8 cellular contexts compared by ENCODE assay signal in the genomic region with DNA sequence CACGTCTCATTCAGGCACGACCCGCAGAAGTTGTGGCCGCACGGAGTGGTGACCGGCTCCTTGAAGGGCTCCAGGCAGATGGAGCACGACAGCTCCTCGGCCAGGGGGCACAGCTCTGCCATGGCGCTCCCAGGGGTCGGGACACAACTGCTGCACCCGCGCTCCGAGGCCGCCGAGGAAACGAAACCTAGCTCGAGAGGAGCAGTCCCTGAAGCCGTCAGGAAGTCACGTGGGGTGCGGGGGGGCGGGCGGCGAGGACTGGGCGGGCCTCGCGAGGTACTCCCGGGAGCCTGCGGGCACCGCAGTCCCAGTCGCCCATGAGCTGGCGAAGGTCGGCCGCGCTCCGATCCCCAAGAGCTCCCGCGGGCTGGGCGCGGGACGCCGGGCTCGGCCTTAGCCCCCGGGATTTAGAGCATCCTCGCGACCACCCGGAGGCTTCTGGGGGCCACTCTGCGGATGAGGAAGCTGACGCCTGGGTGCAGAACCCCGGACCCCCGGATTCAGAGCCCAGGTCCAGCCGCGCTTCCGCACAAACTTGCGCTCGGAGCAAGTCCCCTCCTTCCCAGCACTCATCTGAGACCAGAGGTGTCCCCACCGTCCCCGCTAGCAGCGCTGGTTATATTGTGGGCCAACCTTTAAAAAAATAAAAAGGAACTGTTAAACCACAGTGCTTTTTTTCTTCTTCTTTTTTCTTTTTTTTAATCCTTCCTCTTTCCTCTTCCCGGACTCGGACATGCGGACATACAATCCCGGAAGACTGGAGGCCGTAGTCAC. TPM values are rescaled to one million over a fixed set of nuclear protein-coding genes. Genes with fewer than 3 reads are reported as not detected.
DNase-seq lines count a peak whose midpoint lies in the region; ATAC-seq lines count a peak whose summit lies in the region.

Gene TRIM25 (minus strand): TSS at position 183 of the 774 bp plus-strand sequence. CDS start 61 bp downstream, at position 122.

- intact Hi-C loops in activated T-helper 1 cell treated with anti-CD3 and anti-CD28 coated beads, Interleukin-12 subunit alpha, Interleukin-12 subunit beta, Interleukin-2, Interleukin-4 antibody, amounts not matched to agents 30 ng/mL and 10 ng/mL and 1 ng/mL, durations not matched to agents 14 hours and 24 hours and 36 hours (cut with micrococcal nuclease): loop anchor here (1.0 to 5.0 kb wide), 5 partner anchors 26 to 1093 kb away; partner anchors contain the start of genes AKAP1, C17orf67, COIL and SRSF1
- intact Hi-C loops in naive thymus-derived CD4-positive, alpha-beta T cell (cut with micrococcal nuclease): loop anchor here (1.0 to 5.0 kb wide), 12 partner anchors 23 to 1492 kb away; partner anchors contain the start of genes COIL (in 2 of the 2), SCPEP1 (in 2 of the 2), AKAP1 (in 1 of the 2) and C17orf67 (in 1 of the 2)

- peaks cover 40% of the 10 kb centered on the region for H3K79me2 ChIP-seq in Karpas-422 (ENCODE audit: low read length)

- peaks cover 10% of the 10 kb centered on the region for H3K9me3 ChIP-seq in Karpas-422 (ENCODE audit: low read length)
- H3K9me3 ChIP-seq in naive thymus-derived CD4-positive, alpha-beta T cell (ENCODE audit: control insufficient read depth in 2 of 3, low read length in 3 of 3): no peaks in the 10 kb centered on the region

- peaks cover 2% of the 10 kb centered on the region for H3K27me3 Mint-ChIP-seq in activated T-helper 1 cell treated with anti-CD3 and anti-CD28 coated beads, Interleukin-12 subunit alpha, Interleukin-12 subunit beta, Interleukin-2, Interleukin-4 antibody, amounts not matched to agents 30 ng/mL and 10 ng/mL and 1 ng/mL, durations not matched to agents 14 hours and 24 hours and 36 hours (ENCODE audit: insufficient read depth)
- no peaks in the 10 kb centered on the region for H3K27me3 Mint-ChIP-seq in naive thymus-derived CD4-positive, alpha-beta T cell
- H3K27me3 Mint-ChIP-seq in stimulated activated memory B cell treated with anti-CD40 and anti-IgM and Interleukin-4, amounts not matched to agents 10 μg/mL and 1 μg/mL and 100 μg/mL, for 72 hours: no peaks in the 10 kb centered on the region

- POLR2A ChIA-PET in naive thymus-derived CD4-positive, alpha-beta T cell (lab: Charles Lee): interaction anchor here (0.8 to 1.8 kb wide), 5 partner anchors 13 to 321 kb away, joined by 3 to 6 read pairs (median 3); partner anchors contain the start of gene SCPEP1

- peak within 1 kb of the TSS; percentile 83 for H3K9ac ChIP-seq in Karpas-422 (ENCODE audit: low read length)

- H2AFZ ChIP-seq in Karpas-422 (ENCODE audit: low read length): peak within 1 kb of the TSS; percentile 83

- peak within 1 kb of the TSS; percentile 56 for H3K27ac ChIP-seq in Karpas-422 (ENCODE audit: low read length)
- H3K27ac ChIP-seq in naive thymus-derived CD4-positive, alpha-beta T cell (ENCODE audit: low read depth, low read length): peak within 1 kb of the TSS; percentile 90

- H3K27ac Mint-ChIP-seq in activated T-helper 1 cell treated with anti-CD3 and anti-CD28 coated beads, Interleukin-12 subunit alpha, Interleukin-12 subunit beta, Interleukin-2, Interleukin-4 antibody, amounts not matched to agents 30 ng/mL and 10 ng/mL and 1 ng/mL, durations not matched to agents 14 hours and 24 hours and 36 hours: peak within 1 kb of the TSS; percentile 95
- peak within 1 kb of the TSS; percentile 88 to 95 (median 93) for H3K27ac Mint-ChIP-seq in naive thymus-derived CD4-positive, alpha-beta T cell
- peak within 1 kb of the TSS; percentile 86 for H3K27ac Mint-ChIP-seq in stimulated activated memory B cell treated with anti-CD40 and anti-IgM and Interleukin-4, amounts not matched to agents 10 μg/mL and 1 μg/mL and 100 μg/mL, for 72 hours

- peak within 1 kb of the TSS; percentile 93 for H3K4me3 Mint-ChIP-seq in activated T-helper 1 cell treated with anti-CD3 and anti-CD28 coated beads, Interleukin-12 subunit alpha, Interleukin-12 subunit beta, Interleukin-2, Interleukin-4 antibody, amounts not matched to agents 30 ng/mL and 10 ng/mL and 1 ng/mL, durations not matched to agents 14 hours and 24 hours and 36 hours
- peak within 1 kb of the TSS; percentile 80 to 97 (median 91) for H3K4me3 Mint-ChIP-seq in naive thymus-derived CD4-positive, alpha-beta T cell
- peak within 1 kb of the TSS; percentile 88 for H3K4me3 Mint-ChIP-seq in stimulated activated memory B cell treated with anti-CD40 and anti-IgM and Interleukin-4, amounts not matched to agents 10 μg/mL and 1 μg/mL and 100 μg/mL, for 72 hours

- 0 out of 2 replicates have a peak, but pooled peaks cover under 1% of the 10 kb centered on the region for H4K20me1 ChIP-seq in Karpas-422 (ENCODE audit: insufficient read depth, low read depth, low read length)

- peak; percentile 59 for ATAC-seq in GM21786 (IDR thresholded peaks at IDR 0.05; ENCODE audit: unreplicated experiment)
- ATAC-seq in naive thymus-derived CD4-positive, alpha-beta T cell: peak; percentile 91
- ATAC-seq in stimulated activated memory B cell treated with anti-CD40 and anti-IgM and Interleukin-4, amounts not matched to agents 10 μg/mL and 1 μg/mL and 100 μg/mL, for 72 hours: peak; percentile 91

- CTCF ChIA-PET in naive thymus-derived CD4-positive, alpha-beta T cell (lab: Charles Lee): interaction anchor here (1.1 kb wide), 2 partner anchors 27 to 168 kb away, joined by 3 to 5 read pairs; no protein-coding TSS in a partner anchor

- H3K9me2 ChIP-seq in Karpas-422 (replicated peaks; ENCODE audit: insufficient read depth, low read length): no peaks in the 10 kb centered on the region

- peaks cover 17% of the 10 kb centered on the region for H3K9me3 Mint-ChIP-seq in activated T-helper 1 cell treated with anti-CD3 and anti-CD28 coated beads, Interleukin-12 subunit alpha, Interleukin-12 subunit beta, Interleukin-2, Interleukin-4 antibody, amounts not matched to agents 30 ng/mL and 10 ng/mL and 1 ng/mL, durations not matched to agents 14 hours and 24 hours and 36 hours
- peaks cover 0 to 11% (median 5%) of the 10 kb centered on the region in 11 donors for H3K9me3 Mint-ChIP-seq in naive thymus-derived CD4-positive, alpha-beta T cell
- H3K9me3 Mint-ChIP-seq in stimulated activated memory B cell treated with anti-CD40 and anti-IgM and Interleukin-4, amounts not matched to agents 10 μg/mL and 1 μg/mL and 100 μg/mL, for 72 hours: peaks cover 5% of the 10 kb centered on the region

- no peaks in the 10 kb centered on the region; the same call in 1 of the 2 replicates for H3K27me3 ChIP-seq in Karpas-422 (ENCODE audit: low read length)
- no peaks in the 10 kb centered on the region for H3K27me3 ChIP-seq in naive thymus-derived CD4-positive, alpha-beta T cell (ENCODE audit: control insufficient read depth in 2 of 2, insufficient read depth in 2 of 2, low read length in 2 of 2)

- peaks cover 26% of the 10 kb centered on the region for H3K36me3 Mint-ChIP-seq in activated T-helper 1 cell treated with anti-CD3 and anti-CD28 coated beads, Interleukin-12 subunit alpha, Interleukin-12 subunit beta, Interleukin-2, Interleukin-4 antibody, amounts not matched to agents 30 ng/mL and 10 ng/mL and 1 ng/mL, durations not matched to agents 14 hours and 24 hours and 36 hours (ENCODE audit: low read depth)
- H3K36me3 Mint-ChIP-seq in naive thymus-derived CD4-positive, alpha-beta T cell: peaks cover 0 to 33% (median 5%) of the 10 kb centered on the region in 5 donors
- H3K36me3 Mint-ChIP-seq in stimulated activated memory B cell treated with anti-CD40 and anti-IgM and Interleukin-4, amounts not matched to agents 10 μg/mL and 1 μg/mL and 100 μg/mL, for 72 hours: no peaks in the 10 kb centered on the region

- H3K4me1 ChIP-seq in Karpas-422 (ENCODE audit: low read length): peaks cover 58% of the 10 kb centered on the region
- H3K4me1 ChIP-seq in naive thymus-derived CD4-positive, alpha-beta T cell (ENCODE audit: control insufficient read depth in 2 of 2, insufficient read depth in 2 of 2, low read length in 2 of 2): peaks cover 29 to 35% of the 10 kb centered on the region in 2 donors

- peaks cover 65% of the 10 kb centered on the region for H3K4me1 Mint-ChIP-seq in activated T-helper 1 cell treated with anti-CD3 and anti-CD28 coated beads, Interleukin-12 subunit alpha, Interleukin-12 subunit beta, Interleukin-2, Interleukin-4 antibody, amounts not matched to agents 30 ng/mL and 10 ng/mL and 1 ng/mL, durations not matched to agents 14 hours and 24 hours and 36 hours (ENCODE audit: low read depth)
- H3K4me1 Mint-ChIP-seq in naive thymus-derived CD4-positive, alpha-beta T cell: peaks cover 20 to 52% (median 46%) of the 10 kb centered on the region in 7 donors
- peaks cover 64% of the 10 kb centered on the region for H3K4me1 Mint-ChIP-seq in stimulated activated memory B cell treated with anti-CD40 and anti-IgM and Interleukin-4, amounts not matched to agents 10 μg/mL and 1 μg/mL and 100 μg/mL, for 72 hours

- peak within 1 kb of the TSS; percentile 90 for H3K4me2 ChIP-seq in Karpas-422 (ENCODE audit: low read depth, low read length, poor library complexity, severe bottlenecking)

- DNase-seq in DMS79 treated with DMSO at 0.1 percent for 48 hours (lab: John Stamatoyannopoulos, UW): peak; percentile 42
- peak; percentile 95 for DNase-seq in Karpas-422
- peak; percentile 86 for DNase-seq in RPMI7951 (ENCODE audit: low read depth)
- peak; percentile 76 for DNase-seq in activated T-helper 1 cell treated with anti-CD3 and anti-CD28 coated beads, Interleukin-12 subunit alpha, Interleukin-12 subunit beta, Interleukin-2, Interleukin-4 antibody, amounts not matched to agents 30 ng/mL and 10 ng/mL and 1 ng/mL, durations not matched to agents 14 hours and 24 hours and 36 hours (ENCODE audit: low spot score)
- peak; percentile 90 for DNase-seq in fibroblast of gingiva (ENCODE audit: low read depth)
- DNase-seq in naive thymus-derived CD4-positive, alpha-beta T cell: peak; percentile 57 to 90 (median 79)

- 0 out of 2 replicates have a peak, but pooled peaks cover 2% of the 10 kb centered on the region for H3K36me3 ChIP-seq in Karpas-422 (ENCODE audit: insufficient read depth, low read length)
- peaks cover 0 to 9% (median 0%) of the 10 kb centered on the region in 3 experiments for H3K36me3 ChIP-seq in naive thymus-derived CD4-positive, alpha-beta T cell (ENCODE audit: control insufficient read depth in 2 of 3, insufficient read depth in 3 of 3, low read length in 3 of 3)

- peak within 1 kb of the TSS; percentile 95 for H3K4me3 ChIP-seq in Karpas-422 (ENCODE audit: low read length)
- peak within 1 kb of the TSS; percentile 93 for H3K4me3 ChIP-seq in naive thymus-derived CD4-positive, alpha-beta T cell (ENCODE audit: low read length)

RNA-seq across cellular contexts. Expression of gene TRIM25, which starts in this region (rescaled TPM):
- total RNA-seq in Karpas-422 (2014; rRNA removed; shearing (Covaris generic); ENCODE audit: low replicate concordance): 42.4 and 49.0 TPM in 2 replicates
- 6.2 TPM in 2 replicates for total RNA-seq in RPMI7951 (2014; rRNA removed; shearing (Covaris generic))
- 86.9 and 98.2 TPM in 2 replicates for total RNA-seq in activated T-helper 1 cell treated with anti-CD3 and anti-CD28 coated beads, Interleukin-12 subunit alpha, Interleukin-12 subunit beta, Interleukin-2, Interleukin-4 antibody, amounts not matched to agents 30 ng/mL and 10 ng/mL and 1 ng/mL, durations not matched to agents 14 hours and 24 hours and 36 hours
- total RNA-seq in naive thymus-derived CD4-positive, alpha-beta T cell: 100 to 1,000 TPM in 1 of 5 experiments, 10 to 100 TPM in 4; 45.9 to 133 (median 61.8) TPM
- 1 to 10 TPM; 4.8 to 8.1 TPM for polyA plus RNA-seq in naive thymus-derived CD4-positive, alpha-beta T cell

Comparison
In these comparisons a context has a peak if more than half of its experiments do, and no peak if none do; other contexts are left out.
1. Peak in every context shown above with its lines: DNase-seq, ATAC-seq, H3K4me3 ChIP-seq and H3K27ac ChIP-seq.
2. DNase-seq: peak in every context shown above with its lines; median percentile 95 in Karpas-422; 90 in fibroblast of gingiva; 86 in RPMI7951; 79 in naive thymus-derived CD4-positive, alpha-beta T cell; 76 in activated T-helper 1 cell treated with anti-CD3 and anti-CD28 coated beads, Interleukin-12 subunit alpha, Interleukin-12 subunit beta, Interleukin-2, Interleukin-4 antibody, amounts not matched to agents 30 ng/mL and 10 ng/mL and 1 ng/mL, durations not matched to agents 14 hours and 24 hours and 36 hours; 42 in DMS79 treated with DMSO at 0.1 percent for 48 hours.